Comparison of ENCODE assay signal across 1 cellular context in genomic region chr1:94265011-94265422, GRCh38.
TF ChIP-seq lines count a peak whose summit lies in the region.

No MANE protein-coding gene starts in this region.

TF ChIP-seq in Ishikawa, 13 proteins besides CTCF, POLR2A, EP300 and RAD21 (continued from another document):
- TF ChIP-seq REST (IDR thresholded peaks at IDR 0.05; ENCODE audit: low read depth) (no peak), CREB1 (IDR thresholded peaks at IDR 0.05; ENCODE audit: low read depth) (no peak), TAF1 (IDR thresholded peaks at IDR 0.05; ENCODE audit: low read depth) (no peak), EGR1 (IDR thresholded peaks at IDR 0.05) (no peak)
TF ChIP-seq in Ishikawa: peak in this region for 4.
